10 cellular contexts compared by ENCODE assay signal in genomic region chr2:127100261-127101047, GRCh38. TPM values are rescaled to one million over a fixed set of nuclear protein-coding genes. Genes with fewer than 3 reads are reported as not detected.
DNase-seq lines count a peak whose midpoint lies in the region; FAIRE-seq and TF ChIP-seq lines count a peak whose summit lies in the region.
"Had no signal": no experiment of that assay in that cellular context is flagged by ENCODE, and none has a peak within 500 bp of the region (broad histone marks: within the 10 kb centered on the region; RNA-seq: fewer than 3 reads in every experiment).

No MANE protein-coding gene starts in this region.

- TF ChIP-seq POLR2A in GM12892 (IDR thresholded peaks at IDR 0.05; ENCODE audit: low read depth, low read length), result no peak

- DNase-seq in ACHN (peak; percentile 97), HPDE6-E6E7 (ENCODE audit: extremely low spot score) (peak; percentile 54), colonic mucosa (peak; percentile 88), NOMO-1 treated with dmso at 0.1 percent for 144 hours (lab: John Stamatoyannopoulos, UW; ENCODE audit: unreplicated experiment) (no peak), GM12892 (ENCODE audit: insufficient read length) (no peak), NCI-H1436 (lab: John Stamatoyannopoulos, UW) (no peak), SJCRH30 (no peak)
- DNase-seq: activated CD8-positive, alpha-beta memory T cell treated with anti-CD3 and anti-CD28 coated beads for 24 hours; GOT3 had no signal

- H3K27me3 ChIP-seq in colonic mucosa (no peaks in the 10 kb centered on the region), mucosa of stomach (ENCODE audit: control insufficient read depth, insufficient read depth, low read length) (no peaks in the 10 kb centered on the region), SJCRH30 (no peaks in the 10 kb centered on the region)

- H3K27ac ChIP-seq in colonic mucosa, result peak overlapping the region; percentile 66
- H3K27ac ChIP-seq in SJCRH30, result no peak overlapping the region

- H3K4me3 ChIP-seq in colonic mucosa, result no peak overlapping the region
- no peak overlapping the region for H3K4me3 ChIP-seq in mucosa of stomach (ENCODE audit: low read length)
- H3K4me3 ChIP-seq in SJCRH30, result no peak overlapping the region

- TF ChIP-seq CTCF in colonic mucosa (IDR thresholded peaks at IDR 0.05), result no peak

- H3K4me1 ChIP-seq in colonic mucosa (peaks cover 3% of the 10 kb centered on the region), mucosa of stomach (ENCODE audit: control insufficient read depth, insufficient read depth, low read length) (peaks cover 78% of the 10 kb centered on the region), SJCRH30 (peaks cover 40% of the 10 kb centered on the region)

- in situ Hi-C loops in ACHN (cut with HindIII; ENCODE audit: low pct_ligation_motif_present, low pct_unique_long_range_greater_than_20kb, low sequenced_read_pairs), result no loop called here

- intact Hi-C loops in colonic mucosa (cut with DNase I), result no loop called here

- H3K9ac ChIP-seq in colonic mucosa (ENCODE audit: low read depth in 2 of 2, low read length in 2 of 2), result peak overlapping the region; percentile 31 to 71
- peak overlapping the region; percentile 30 for H3K9ac ChIP-seq in mucosa of stomach (ENCODE audit: low read length)

- H3K9me3 ChIP-seq in colonic mucosa, result no peaks in the 10 kb centered on the region
- H3K9me3 ChIP-seq in mucosa of stomach (ENCODE audit: control insufficient read depth, low read length), result no peaks in the 10 kb centered on the region
- no peaks in the 10 kb centered on the region for H3K9me3 ChIP-seq in SJCRH30 (replicated peaks)

- no peaks in the 10 kb centered on the region for H3K36me3 ChIP-seq in colonic mucosa
- H3K36me3 ChIP-seq in mucosa of stomach (ENCODE audit: control insufficient read depth, insufficient read depth, low read length), result no peaks in the 10 kb centered on the region
- H3K36me3 ChIP-seq in SJCRH30, result no peaks in the 10 kb centered on the region

- FAIRE-seq in GM12892 (lab: Jason Lieb, UNC), result no peak

RNA-seq across cellular contexts. Expression of gene BIN1, which starts 6.5 kb away (rescaled TPM):
- 10 to 100 TPM; 38.5 to 60.8 TPM for total RNA-seq in colonic mucosa
- 7.0 TPM for polyA plus RNA-seq in GM12892 (2012; ENCODE audit: missing spikeins)
- 87.6 and 90.4 TPM in 2 replicates for total RNA-seq in SJCRH30 (2014; rRNA removed; shearing (Covaris generic))

Comparison
In these comparisons a context has a peak if more than half of its experiments do, and no peak if none do; other contexts are left out.
1. DNase-seq: peak in ACHN (single experiment), HPDE6-E6E7 (single experiment) and colonic mucosa (single experiment); none in NOMO-1 treated with dmso at 0.1 percent for 144 hours (single experiment), GM12892 (single experiment), NCI-H1436 (single experiment) and SJCRH30 (0 of 2).